8 cellular contexts compared by ENCODE assay signal in genomic region chr4:155759372-155760252, GRCh38. TPM values are rescaled to one million over a fixed set of nuclear protein-coding genes. Genes with fewer than 3 reads are reported as not detected.
DNase-seq lines count a peak whose midpoint lies in the region; ATAC-seq and TF ChIP-seq lines count a peak whose summit lies in the region.

No MANE protein-coding gene starts in this region.

- DNase-seq in activated naive CD4-positive, alpha-beta T cell treated with anti-CD3 and anti-CD28 coated beads, Interleukin-2, amount 50 U/mL, for 16 hours: no peak
- DNase-seq in T-cell: peak in 4 of 34 experiments; percentile 0 to 2 (median 0)
- no peak for DNase-seq in epithelial cell of proximal tubule (ENCODE audit: low read depth)
- DNase-seq in mucosa of gallbladder (ENCODE audit: low spot score): peak; percentile 26
- DNase-seq in upper lobe of right lung: peak; percentile 79

- H3K36me3 Mint-ChIP-seq in activated naive CD4-positive, alpha-beta T cell treated with anti-CD3 and anti-CD28 coated beads, Interleukin-2, amount 50 U/mL, for 24 hours: no peaks in the 10 kb centered on the region
- H3K36me3 Mint-ChIP-seq in T-cell: no peaks in the 10 kb centered on the region

- peak overlapping the region; percentile 85 for H3K27ac ChIP-seq in upper lobe of right lung

- peaks cover 6% of the 10 kb centered on the region for H3K4me1 ChIP-seq in upper lobe of right lung

- peak overlapping the region; percentile 59 for H3K4me3 Mint-ChIP-seq in activated naive CD4-positive, alpha-beta T cell treated with anti-CD3 and anti-CD28 coated beads, Interleukin-2, amount 50 U/mL, for 24 hours
- H3K4me3 Mint-ChIP-seq in T-cell: peak overlapping the region; percentile 34 to 71 (median 57)

- POLR2A ChIA-PET in T-cell (lab: Charles Lee): no interaction called here

- CTCF ChIA-PET in T-cell (lab: Charles Lee): no interaction called here

- ATAC-seq in HG03045 (IDR thresholded peaks at IDR 0.05; ENCODE audit: unreplicated experiment) (peak; percentile 22), T-cell (replicated peaks in 1 of 4) (peak; percentile 5 to 31 (median 18)), upper lobe of right lung (peak; percentile 59), GM18520 (IDR thresholded peaks at IDR 0.05; ENCODE audit: unreplicated experiment) (no peak)

- TF ChIP-seq CTCF in epithelial cell of proximal tubule (conservative IDR thresholded peaks at IDR 0.05; ENCODE audit: low read depth, low read length) (no peak), upper lobe of right lung (IDR thresholded peaks at IDR 0.05) (peak; percentile 14)

- H3K9me3 ChIP-seq in upper lobe of right lung: no peaks in the 10 kb centered on the region

- H3K9me3 Mint-ChIP-seq in activated naive CD4-positive, alpha-beta T cell treated with anti-CD3 and anti-CD28 coated beads, Interleukin-2, amount 50 U/mL, for 24 hours: peaks cover 5% of the 10 kb centered on the region
- no peaks in the 10 kb centered on the region for H3K9me3 Mint-ChIP-seq in T-cell

- intact Hi-C loops in upper lobe of right lung (cut with DNase I): no loop called here

- no peaks in the 10 kb centered on the region for H3K27me3 ChIP-seq in upper lobe of right lung

- peak overlapping the region; percentile 87 for H3K4me3 ChIP-seq in epithelial cell of proximal tubule (ENCODE audit: low read depth, low read length)
- H3K4me3 ChIP-seq in upper lobe of right lung: peak overlapping the region; percentile 75

- peaks cover 9% of the 10 kb centered on the region for H3K4me1 Mint-ChIP-seq in activated naive CD4-positive, alpha-beta T cell treated with anti-CD3 and anti-CD28 coated beads, Interleukin-2, amount 50 U/mL, for 24 hours
- peaks cover 0 to 7% (median 6%) of the 10 kb centered on the region in 3 donors for H3K4me1 Mint-ChIP-seq in T-cell

- no peak overlapping the region for H3K27ac Mint-ChIP-seq in activated naive CD4-positive, alpha-beta T cell treated with anti-CD3 and anti-CD28 coated beads, Interleukin-2, amount 50 U/mL, for 24 hours
- no peak overlapping the region for H3K27ac Mint-ChIP-seq in T-cell

- no peaks in the 10 kb centered on the region for H3K36me3 ChIP-seq in upper lobe of right lung

- H3K27me3 Mint-ChIP-seq in activated naive CD4-positive, alpha-beta T cell treated with anti-CD3 and anti-CD28 coated beads, Interleukin-2, amount 50 U/mL, for 24 hours: peaks cover 27% of the 10 kb centered on the region
- peaks cover 27 to 35% of the 10 kb centered on the region in 2 donors for H3K27me3 Mint-ChIP-seq in T-cell

RNA-seq across cellular contexts. Expression of gene GUCY1B1, which starts 0.8 kb away (rescaled TPM):
- total RNA-seq in T-cell: 1 to 10 TPM in 1 of 5 donors, under 1 TPM in 4; 0.09 to 1.1 (median 0.12) TPM
- 2.7 and 5.9 TPM in 2 replicates for total RNA-seq in epithelial cell of proximal tubule
- total RNA-seq in mucosa of gallbladder: 13.5 TPM
- total RNA-seq in upper lobe of right lung: 21.9 TPM

Comparison
In these comparisons a context has a peak if more than half of its experiments do, and no peak if none do; other contexts are left out.
1. DNase-seq: peak in mucosa of gallbladder (single experiment) and upper lobe of right lung (single experiment); none in activated naive CD4-positive, alpha-beta T cell treated with anti-CD3 and anti-CD28 coated beads, Interleukin-2, amount 50 U/mL, for 16 hours (single experiment) and epithelial cell of proximal tubule (single experiment).